ENCODE assay signal across 18 cellular contexts in the genomic region with DNA sequence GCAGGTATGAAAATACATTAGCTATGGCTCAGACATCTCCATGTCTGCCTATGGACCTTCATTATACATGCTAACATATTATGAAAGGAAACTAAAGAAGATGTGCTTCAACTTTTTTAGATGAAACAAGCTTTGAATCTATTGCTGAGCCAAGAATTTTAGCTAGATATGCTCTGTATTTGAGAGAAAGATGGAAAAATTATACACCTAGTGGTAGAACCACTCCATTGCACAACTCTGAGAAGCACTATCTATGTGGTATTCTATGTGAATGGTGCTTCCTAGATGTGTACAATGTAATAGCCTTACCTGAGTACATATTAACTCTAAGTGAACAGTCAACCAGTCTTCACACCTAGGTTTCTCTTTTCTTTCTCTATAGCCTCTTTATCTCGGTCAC. TPM values are rescaled to one million over a fixed set of nuclear protein-coding genes. Genes with fewer than 3 reads are reported as not detected.
DNase-seq lines count a peak whose midpoint lies in the region; ATAC-seq and TF ChIP-seq lines count a peak whose summit lies in the region.
"Had no signal": no experiment of that assay in that cellular context is flagged by ENCODE, and none has a peak within 500 bp of the region (broad histone marks: within the 10 kb centered on the region; RNA-seq: fewer than 3 reads in every experiment).

No MANE protein-coding gene starts in this region.

- H3K4me3 Mint-ChIP-seq in progenitor cell of endocrine pancreas (ENCODE audit: low read depth) = no peak overlapping the region
- no peak overlapping the region for H3K4me3 Mint-ChIP-seq in natural killer cell treated with Interleukin-12 subunit alpha and Interleukin-12 subunit beta and Interleukin-15 and Interleukin-18, amount 100 ng/mL, for 72 hours
- H3K4me3 Mint-ChIP-seq: naive B cell had no signal

- no peaks in the 10 kb centered on the region for H4K20me1 ChIP-seq in OCI-LY1 (ENCODE audit: insufficient read depth, low read length)

- H3K9me2 ChIP-seq in OCI-LY1 (ENCODE audit: low read depth, low read length) = no peaks in the 10 kb centered on the region

- H3K27me3 Mint-ChIP-seq in progenitor cell of endocrine pancreas = no peaks in the 10 kb centered on the region
- peaks cover 0 to 3% of the 10 kb centered on the region in 2 donors for H3K27me3 Mint-ChIP-seq in natural killer cell treated with Interleukin-12 subunit alpha and Interleukin-12 subunit beta and Interleukin-15 and Interleukin-18, amount 100 ng/mL, for 72 hours
- H3K27me3 Mint-ChIP-seq: naive B cell had no signal

- H3K79me2 ChIP-seq in OCI-LY1 (ENCODE audit: insufficient read depth, low read length) = no peaks in the 10 kb centered on the region

- no peaks in the 10 kb centered on the region for H3K9me3 ChIP-seq in OCI-LY1 (ENCODE audit: low read length)
- H3K9me3 ChIP-seq: colonic mucosa had no signal

- TF ChIP-seq POLR2A in GM18505 (IDR thresholded peaks at IDR 0.05; ENCODE audit: borderline replicate concordance, extremely low read depth, insufficient read depth, insufficient read length) = no peak

- no peaks in the 10 kb centered on the region for H3K4me1 ChIP-seq in OCI-LY1 (ENCODE audit: insufficient read depth, low read length, severe bottlenecking)
- H3K4me1 ChIP-seq: colonic mucosa had no signal

- H3K4me2 ChIP-seq in OCI-LY1 (ENCODE audit: low read length) = no peak overlapping the region

- H3K27ac ChIP-seq in OCI-LY1 (ENCODE audit: low read depth, low read length, poor library complexity, severe bottlenecking) = no peak overlapping the region
- H3K27ac ChIP-seq: colonic mucosa, HL-60 had no signal

- H3K27me3 ChIP-seq in OCI-LY1 (ENCODE audit: insufficient read depth, low read length) = no peaks in the 10 kb centered on the region
- H3K27me3 ChIP-seq: colonic mucosa had no signal

- H3K36me3 Mint-ChIP-seq in progenitor cell of endocrine pancreas (ENCODE audit: insufficient read depth) = no peaks in the 10 kb centered on the region
- H3K36me3 Mint-ChIP-seq in natural killer cell treated with Interleukin-12 subunit alpha and Interleukin-12 subunit beta and Interleukin-15 and Interleukin-18, amount 100 ng/mL, for 72 hours = no peaks in the 10 kb centered on the region
- H3K36me3 Mint-ChIP-seq: naive B cell had no signal

- H3K36me3 ChIP-seq in OCI-LY1 (ENCODE audit: insufficient read depth, low read length) = no peaks in the 10 kb centered on the region
- H3K36me3 ChIP-seq: colonic mucosa had no signal

- H3K4me1 Mint-ChIP-seq in progenitor cell of endocrine pancreas (ENCODE audit: low read depth) = no peaks in the 10 kb centered on the region
- H3K4me1 Mint-ChIP-seq in natural killer cell treated with Interleukin-12 subunit alpha and Interleukin-12 subunit beta and Interleukin-15 and Interleukin-18, amount 100 ng/mL, for 72 hours (ENCODE audit: low read depth in 2 of 2) = no peaks in the 10 kb centered on the region
- H3K4me1 Mint-ChIP-seq: naive B cell had no signal

- DNase-seq in progenitor cell of endocrine pancreas (ENCODE audit: low spot score, unreplicated experiment) (no peak), NCI-H226 (no peak), putamen (ENCODE audit: low spot score) (no peak)
- no peak for DNase-seq in natural killer cell treated with Interleukin-12 subunit alpha and Interleukin-12 subunit beta and Interleukin-15 and Interleukin-18, amount 100 ng/mL, for 72 hours (ENCODE audit: low spot score)
- DNase-seq: activated CD4-positive, alpha-beta T cell treated with anti-CD3 and anti-CD28 coated beads, Interleukin-2, amount 50 U/mL, for 1 hour; activated naive CD4-positive, alpha-beta T cell; Calu3; colonic mucosa; foreskin fibroblast; naive B cell; NCI-H1105; NCI-H526; stimulated activated CD4-positive, alpha-beta T cell treated with anti-CD3 and anti-CD28 coated beads, Interleukin-12 subunit alpha, Interleukin-12 subunit beta, amount 100 ng/mL, for 4 hours had no signal

- peak; percentile 70 for ATAC-seq in GM18505 (IDR thresholded peaks at IDR 0.05; ENCODE audit: unreplicated experiment)
- ATAC-seq in HG02642 (IDR thresholded peaks at IDR 0.05; ENCODE audit: poor library complexity, unreplicated experiment) = peak; percentile 52
- no peak for ATAC-seq in natural killer cell treated with Interleukin-12 subunit alpha and Interleukin-12 subunit beta and Interleukin-15 and Interleukin-18, amount 100 ng/mL, for 72 hours

- H3K4me3 ChIP-seq in OCI-LY1 (ENCODE audit: low read depth, low read length, poor library complexity, severe bottlenecking) = no peak overlapping the region
- H3K4me3 ChIP-seq: colonic mucosa had no signal

- no peak overlapping the region for H3K9ac ChIP-seq in OCI-LY1 (ENCODE audit: low read length)

- H2AFZ ChIP-seq in OCI-LY1 (ENCODE audit: low read length) = no peak overlapping the region

- no peaks in the 10 kb centered on the region for H3F3A ChIP-seq in OCI-LY1 (ENCODE audit: insufficient read depth, low read length)

- H3K9me3 Mint-ChIP-seq in progenitor cell of endocrine pancreas (ENCODE audit: low read depth) = peaks cover 13% of the 10 kb centered on the region
- no peaks in the 10 kb centered on the region for H3K9me3 Mint-ChIP-seq in natural killer cell treated with Interleukin-12 subunit alpha and Interleukin-12 subunit beta and Interleukin-15 and Interleukin-18, amount 100 ng/mL, for 72 hours

- H3K27ac Mint-ChIP-seq in progenitor cell of endocrine pancreas = no peak overlapping the region
- H3K27ac Mint-ChIP-seq in natural killer cell treated with Interleukin-12 subunit alpha and Interleukin-12 subunit beta and Interleukin-15 and Interleukin-18, amount 100 ng/mL, for 72 hours = no peak overlapping the region
- H3K27ac Mint-ChIP-seq: naive B cell had no signal

- TF ChIP-seq CTCF in OCI-LY1 (IDR thresholded peaks at IDR 0.05; ENCODE audit: low read length) (0 out of 2 replicates have a peak, but pooled peaks have one; percentile 46), progenitor cell of endocrine pancreas (IDR thresholded peaks at IDR 0.05; ENCODE audit: unreplicated experiment) (peak; percentile 29)

RNA-seq across cellular contexts. Expression of a gene that starts 17.3 kb away (rescaled TPM):
- total RNA-seq in progenitor cell of endocrine pancreas = not detected in 2 replicates
- total RNA-seq in natural killer cell treated with Interleukin-12 subunit alpha and Interleukin-12 subunit beta and Interleukin-15 and Interleukin-18, amount 100 ng/mL, for 72 hours = not detected
- total RNA-seq: Calu3; colonic mucosa; T-helper 1 cell treated with Interleukin-12 subunit alpha and Interleukin-12 subunit beta and Interleukin-4 antibody, amounts not matched to agents 30 ng/mL and 1 ng/mL, for 36 hours had no signal

RNA-seq across cellular contexts. Expression of a gene that starts 32.5 kb away (rescaled TPM):
- not detected in 2 replicates for total RNA-seq in progenitor cell of endocrine pancreas
- total RNA-seq in natural killer cell treated with Interleukin-12 subunit alpha and Interleukin-12 subunit beta and Interleukin-15 and Interleukin-18, amount 100 ng/mL, for 72 hours = not detected
- total RNA-seq: Calu3; colonic mucosa; T-helper 1 cell treated with Interleukin-12 subunit alpha and Interleukin-12 subunit beta and Interleukin-4 antibody, amounts not matched to agents 30 ng/mL and 1 ng/mL, for 36 hours had no signal

Comparison
In these comparisons a context has a peak if more than half of its experiments do, and no peak if none do; other contexts are left out.
1. ATAC-seq: peak in GM18505 (single experiment) and HG02642 (single experiment); none in natural killer cell treated with Interleukin-12 subunit alpha and Interleukin-12 subunit beta and Interleukin-15 and Interleukin-18, amount 100 ng/mL, for 72 hours (0 of 2).